Comparison of ENCODE assay signal across 2 cellular contexts in the genomic region with DNA sequence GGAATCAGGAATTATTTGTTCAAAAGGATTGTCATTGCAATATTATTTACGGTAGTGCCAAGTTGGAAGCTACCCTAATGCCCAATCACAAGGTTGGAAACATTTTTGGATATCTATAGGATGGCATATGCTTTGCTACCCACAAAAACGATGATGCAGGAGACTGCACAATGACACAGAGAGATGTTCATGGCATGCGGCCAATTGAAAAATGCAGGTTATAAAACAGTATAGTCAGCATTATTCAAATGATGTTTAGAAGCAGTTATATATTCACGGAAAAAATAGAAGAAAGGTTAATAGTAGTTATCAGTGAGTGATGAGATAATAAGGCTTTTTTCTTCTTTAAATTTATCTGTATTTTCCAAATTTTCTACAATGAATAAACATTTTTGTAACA.
TF ChIP-seq lines count a peak whose summit lies in the region.

No MANE protein-coding gene starts in this region.

TF ChIP-seq in A549, 52 proteins besides CTCF, POLR2A, EP300 and RAD21:
- TF ChIP-seq CEBPB (IDR thresholded peaks at IDR 0.05) (no peak), MAFK (IDR thresholded peaks at IDR 0.05; ENCODE audit: partially characterized antibody) (peak; percentile 96)
TF ChIP-seq in A549: peak in this region for 1.

TF ChIP-seq in K562, 482 proteins besides CTCF, POLR2A, EP300 and RAD21:
- TF ChIP-seq GTF2E2 (tag; IDR thresholded peaks at IDR 0.05) = no peak
- peak; percentile 88 for TF ChIP-seq MAFK (IDR thresholded peaks at IDR 0.05; ENCODE audit: low read length)
- TF ChIP-seq MAFF (IDR thresholded peaks at IDR 0.05; ENCODE audit: low read length) = peak; percentile 88
- TF ChIP-seq NFIC (IDR thresholded peaks at IDR 0.05) = peak; percentile 37; the same call in 1 of the 2 replicates
- TF ChIP-seq ZNF316 (IDR thresholded peaks at IDR 0.05) = peak; percentile 96
- TF ChIP-seq HNRNPUL1 (IDR thresholded peaks at IDR 0.05; ENCODE audit: low read length) = no peak
- peak; percentile 89 for TF ChIP-seq C11orf30 (IDR thresholded peaks at IDR 0.05; ENCODE audit: low read depth)
- TF ChIP-seq MAFG (tag; conservative IDR thresholded peaks at IDR 0.05) = peak; percentile 90
